Comparison of ENCODE assay signal across 18 cellular contexts in the genomic region with DNA sequence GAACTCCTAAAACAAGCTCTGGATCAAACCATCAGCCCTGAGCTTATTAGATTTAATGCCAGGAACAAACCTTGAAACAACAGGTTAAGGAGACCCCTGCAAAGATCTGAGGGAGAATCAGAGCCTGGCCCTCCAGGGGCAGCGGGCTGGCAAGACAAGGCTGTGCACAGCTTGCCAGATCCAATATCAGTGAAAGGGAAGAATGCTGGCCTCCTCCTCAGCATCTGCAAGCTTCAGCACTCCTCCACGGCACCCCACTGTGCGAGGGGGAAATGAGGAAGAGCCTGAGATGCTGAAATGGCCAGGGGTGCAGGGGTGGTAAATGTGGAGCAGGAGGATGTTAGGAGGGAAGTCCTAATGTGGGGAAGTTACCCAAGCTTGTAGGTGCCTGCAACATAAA.
DNase-seq lines count a peak whose midpoint lies in the region; ATAC-seq, FAIRE-seq and TF ChIP-seq lines count a peak whose summit lies in the region.
"Had no signal": no experiment of that assay in that cellular context is flagged by ENCODE, and none has a peak within 500 bp of the region (broad histone marks: within the 10 kb centered on the region; RNA-seq: fewer than 3 reads in every experiment).

No MANE protein-coding gene starts in this region.

- H3K27me3 Mint-ChIP-seq in GM23338 (ENCODE audit: insufficient read depth, low read depth, poor library complexity): peaks cover 5% of the 10 kb centered on the region

- peaks cover 35% of the 10 kb centered on the region for H3K4me1 Mint-ChIP-seq in GM23338
- H3K4me1 Mint-ChIP-seq: CD14-positive monocyte had no signal

- H2BK5ac ChIP-seq in mesenchymal stem cell (ENCODE audit: low read depth, low read length, poor library complexity, severe bottlenecking): no peak overlapping the region

- H3K9me2 ChIP-seq in GM23338 (ENCODE audit: insufficient read depth): peaks cover 8% of the 10 kb centered on the region

- H3K9ac ChIP-seq in mesenchymal stem cell (ENCODE audit: low read length): no peak overlapping the region

- peak; percentile 34 for DNase-seq in GM23338 (ENCODE audit: low spot score)
- DNase-seq in MV-4-11 (lab: John Stamatoyannopoulos, UW): peak; percentile 41
- DNase-seq in SKM-1 treated with dmso at 0.1 percent for 144 hours (lab: John Stamatoyannopoulos, UW; ENCODE audit: unreplicated experiment): peak; percentile 56
- no peak for DNase-seq in mesenchymal stem cell
- DNase-seq in globus pallidus (ENCODE audit: low spot score): no peak
- DNase-seq in LoVo (ENCODE audit: low spot score): no peak
- no peak for DNase-seq in germinal center (ENCODE audit: low spot score)
- DNase-seq in pancreas: no peak
- DNase-seq: AML-193; GOT3; KG1; NCI-H1092 treated with DMSO at 0.1 percent for 48 hours; NCI-H1694; NCI-H226; NCI-H524 treated with DMSO at 0.1 percent for 48 hours; NK-92 treated with Interleukin-12 subunit alpha and Interleukin-12 subunit beta, amount 100 ng/mL, for 24 hours had no signal

- H3K18ac ChIP-seq in mesenchymal stem cell (ENCODE audit: low read depth in 1 of 2, low read length in 2 of 2): no peak overlapping the region

- H2AFZ ChIP-seq in GM23338: 0 out of 2 replicates have a peak overlapping the region, but pooled peaks have one; percentile 7
- no peak overlapping the region for H2AFZ ChIP-seq in mesenchymal stem cell (ENCODE audit: low read depth, low read length)

- H3K9me3 ChIP-seq in mesenchymal stem cell (ENCODE audit: control insufficient read depth, low read length) (no peaks in the 10 kb centered on the region), pancreas (no peaks in the 10 kb centered on the region)

- no peaks in the 10 kb centered on the region for H3K9me3 Mint-ChIP-seq in GM23338

- H3F3A ChIP-seq in GM23338 (replicated peaks; ENCODE audit: low read depth): no peaks in the 10 kb centered on the region

- FAIRE-seq in pancreas (lab: Jason Lieb, UNC): no peak
- FAIRE-seq: GM12892 had no signal

- H2AK5ac ChIP-seq in mesenchymal stem cell (ENCODE audit: low read length, severe bottlenecking): no peak overlapping the region

- H3K4me1 ChIP-seq in GM23338 (ENCODE audit: insufficient read depth) (no peaks in the 10 kb centered on the region; the same call in 1 of the 2 replicates), mesenchymal stem cell (ENCODE audit: control insufficient read depth, insufficient read depth, low read depth, low read length) (peaks cover 3% of the 10 kb centered on the region), pancreas (no peaks in the 10 kb centered on the region)

- no peaks in the 10 kb centered on the region for H3K79me2 ChIP-seq in GM23338 (replicated peaks; ENCODE audit: insufficient read depth)

- H3K23ac ChIP-seq in mesenchymal stem cell (ENCODE audit: low read length in 2 of 2): no peak overlapping the region

- no peak overlapping the region for H2BK15ac ChIP-seq in mesenchymal stem cell (ENCODE audit: low read depth, poor library complexity, severe bottlenecking)

- H3K27me3 ChIP-seq in GM23338 (ENCODE audit: insufficient read depth): no peaks in the 10 kb centered on the region
- H3K27me3 ChIP-seq in mesenchymal stem cell (ENCODE audit: control insufficient read depth in 1 of 2, insufficient read depth in 1 of 2, low read length in 2 of 2): peaks cover 0 to 4% of the 10 kb centered on the region in 2 experiments
- no peaks in the 10 kb centered on the region for H3K27me3 ChIP-seq in pancreas

- H3K4me3 ChIP-seq in GM23338: no peak overlapping the region
- H3K4me3 ChIP-seq in mesenchymal stem cell (ENCODE audit: insufficient read depth in 1 of 2, low read depth in 1 of 2, low read length in 2 of 2): no peak overlapping the region
- no peak overlapping the region for H3K4me3 ChIP-seq in pancreas

- H2BK120ac ChIP-seq in mesenchymal stem cell (ENCODE audit: low read depth, low read length): no peak overlapping the region

- no peak overlapping the region for H4K91ac ChIP-seq in mesenchymal stem cell (ENCODE audit: low read length)

- ATAC-seq in GM23338 (peak; percentile 57), pancreas (no peak)

- no peak overlapping the region for H3K4ac ChIP-seq in mesenchymal stem cell (ENCODE audit: low read depth in 1 of 2, low read length in 2 of 2)

- no peaks in the 10 kb centered on the region for H3K36me3 ChIP-seq in GM23338 (ENCODE audit: insufficient read depth)
- no peaks in the 10 kb centered on the region for H3K36me3 ChIP-seq in mesenchymal stem cell (ENCODE audit: control insufficient read depth in 1 of 2, insufficient read depth in 2 of 2, low read depth in 1 of 2, low read length in 2 of 2)
- no peaks in the 10 kb centered on the region for H3K36me3 ChIP-seq in pancreas

- no peak overlapping the region for H3K4me3 Mint-ChIP-seq in GM23338
- H3K4me3 Mint-ChIP-seq: CD14-positive monocyte had no signal

- intact Hi-C loops in pancreas (cut with DNase I): no loop called here

- H3K4me2 ChIP-seq in GM23338: no peak overlapping the region; the same call in 1 of the 2 replicates
- no peak overlapping the region for H3K4me2 ChIP-seq in mesenchymal stem cell (ENCODE audit: low read length, poor library complexity, severe bottlenecking)

- H3K27ac ChIP-seq in GM23338 (ENCODE audit: low read depth) (no peak overlapping the region), mesenchymal stem cell (ENCODE audit: low read length, poor library complexity, severe bottlenecking) (no peak overlapping the region), pancreas (no peak overlapping the region)

- H2BK12ac ChIP-seq in mesenchymal stem cell (ENCODE audit: low read length in 2 of 2): no peak overlapping the region

- peak overlapping the region; percentile 14 for H4K8ac ChIP-seq in mesenchymal stem cell (ENCODE audit: low read length)

- H3K36me3 Mint-ChIP-seq in GM23338 (ENCODE audit: low read depth): no peaks in the 10 kb centered on the region
- H3K36me3 Mint-ChIP-seq: CD14-positive monocyte had no signal

- no peak overlapping the region for H3K14ac ChIP-seq in mesenchymal stem cell (ENCODE audit: low read length in 2 of 2)

- WGBS in mesenchymal stem cell: 61% methylated on average over 3 of the region's 3 CpGs
- WGBS in pancreas, 2 donors: 76 to 85% methylated on average over 3 of the region's 3 CpGs

- H3K79me1 ChIP-seq in mesenchymal stem cell (replicated peaks; ENCODE audit: low read length, poor library complexity, severe bottlenecking): no peaks in the 10 kb centered on the region

- TF ChIP-seq CTCF in GM23338 (conservative IDR thresholded peaks at IDR 0.05; ENCODE audit: low read depth in 2 of 2): no peak
- no peak for TF ChIP-seq CTCF in pancreas (IDR thresholded peaks at IDR 0.05)

- no peak overlapping the region; the same call in 1 of the 2 replicates for H3K27ac Mint-ChIP-seq in GM23338
- H3K27ac Mint-ChIP-seq: CD14-positive monocyte had no signal

- H4K20me1 ChIP-seq in GM23338 (replicated peaks; ENCODE audit: insufficient read depth): no peaks in the 10 kb centered on the region

Comparison
In these comparisons a context has a peak if more than half of its experiments do, and no peak if none do; other contexts are left out.
1. DNase-seq: peak in GM23338 (single experiment), MV-4-11 (single experiment) and SKM-1 treated with dmso at 0.1 percent for 144 hours (single experiment); none in mesenchymal stem cell (single experiment), globus pallidus (single experiment), LoVo (single experiment), germinal center (single experiment) and pancreas (0 of 6).